ENCODE assay signal across 8 cellular contexts in the genomic region with DNA sequence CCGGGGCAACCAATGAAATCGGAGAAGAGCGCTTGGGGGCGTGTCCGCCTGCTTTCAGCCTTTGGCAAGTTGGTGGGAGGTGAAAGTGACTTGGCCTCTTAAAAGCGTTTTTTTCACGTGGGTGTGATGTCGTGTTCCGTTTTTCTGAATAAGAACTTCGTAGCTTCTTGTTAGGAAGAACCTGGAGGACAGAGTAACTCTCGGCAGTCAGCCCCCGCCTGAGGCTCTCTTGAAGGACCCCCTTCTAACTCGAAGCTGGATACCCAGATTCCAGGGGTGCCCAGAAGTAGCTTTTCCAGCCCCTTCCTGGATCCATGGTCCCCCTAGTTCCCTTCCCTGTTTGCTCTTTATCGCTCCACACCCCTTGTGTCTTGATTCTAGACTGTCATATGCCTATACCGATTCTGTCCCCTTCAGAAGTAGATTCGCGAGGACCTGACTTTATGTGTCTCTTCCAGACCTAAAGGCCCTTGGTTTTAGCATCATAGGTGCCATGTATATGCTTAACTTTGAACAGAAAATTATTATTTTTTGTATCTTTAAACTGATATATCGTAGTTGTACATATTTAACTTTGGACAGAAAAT.
DNase-seq lines count a peak whose midpoint lies in the region; ATAC-seq lines count a peak whose summit lies in the region.

No MANE protein-coding gene starts in this region.

- no peaks in the 10 kb centered on the region for H3K36me3 ChIP-seq in adipocyte (ENCODE audit: control insufficient read depth, insufficient read depth, low read length, severe bottlenecking)
- H3K36me3 ChIP-seq in subcutaneous abdominal adipose tissue (ENCODE audit: control insufficient read depth in 5 of 5, insufficient read depth in 5 of 5, low read length in 5 of 5): no peaks in the 10 kb centered on the region

- H3K27me3 ChIP-seq in adipocyte (replicated peaks; ENCODE audit: control insufficient read depth, insufficient read depth, low read length): no peaks in the 10 kb centered on the region
- no peaks in the 10 kb centered on the region for H3K27me3 ChIP-seq in subcutaneous abdominal adipose tissue (ENCODE audit: control insufficient read depth in 5 of 5, insufficient read depth in 4 of 5, low read length in 5 of 5)

- no peaks in the 10 kb centered on the region for H3K9me3 Mint-ChIP-seq in activated naive CD4-positive, alpha-beta T cell treated with anti-CD3 and anti-CD28 coated beads, Interleukin-2, amount 10 ng/mL, durations not matched to agents 7 days and 5 days

- H3K4me3 ChIP-seq in adipocyte (ENCODE audit: low read length) (peak overlapping the region; percentile 83), subcutaneous abdominal adipose tissue (ENCODE audit: low read depth in 1 of 5, low read length in 5 of 5) (peak overlapping the region; percentile 53 to 80 (median 75))

- H3K4me1 Mint-ChIP-seq in activated naive CD4-positive, alpha-beta T cell treated with anti-CD3 and anti-CD28 coated beads, Interleukin-2, amount 10 ng/mL, durations not matched to agents 7 days and 5 days: peaks cover 47% of the 10 kb centered on the region

- peaks cover 23% of the 10 kb centered on the region for H3K36me3 Mint-ChIP-seq in activated naive CD4-positive, alpha-beta T cell treated with anti-CD3 and anti-CD28 coated beads, Interleukin-2, amount 10 ng/mL, durations not matched to agents 7 days and 5 days

- H3K4me1 ChIP-seq in adipocyte (ENCODE audit: control insufficient read depth, insufficient read depth, low read length): peaks cover 32% of the 10 kb centered on the region
- H3K4me1 ChIP-seq in subcutaneous abdominal adipose tissue (ENCODE audit: control insufficient read depth in 5 of 5, insufficient read depth in 5 of 5, low read length in 5 of 5): peaks cover 9 to 40% (median 39%) of the 10 kb centered on the region in 5 donors

- DNase-seq in activated naive CD4-positive, alpha-beta T cell treated with anti-CD3 and anti-CD28 coated beads, Interleukin-2, amount 10 ng/mL, durations not matched to agents 7 days and 5 days: no peak
- DNase-seq in activated naive CD4-positive, alpha-beta T cell (lab: John Stamatoyannopoulos, UW): no peak
- DNase-seq in adipocyte (ENCODE audit: low read depth) (no peak), iPS-NIHi7 (ENCODE audit: extremely low spot score) (peak; percentile 11)
- no peak for DNase-seq in stimulated activated CD4-positive, alpha-beta T cell treated with anti-CD3 and anti-CD28 coated beads, Interleukin-2, amount 100 ng/mL, for 48 hours

- peak overlapping the region; percentile 95 for H3K27ac Mint-ChIP-seq in activated naive CD4-positive, alpha-beta T cell treated with anti-CD3 and anti-CD28 coated beads, Interleukin-2, amount 10 ng/mL, durations not matched to agents 7 days and 5 days

- CTCF ChIA-PET in activated naive CD4-positive, alpha-beta T cell treated with anti-CD3 and anti-CD28 coated beads, Interleukin-2, amount 10 ng/mL, durations not matched to agents 7 days and 5 days (lab: Charles Lee): interaction anchor here (1.5 kb wide), 1 partner anchor 56 kb away, joined by 4 read pairs; no protein-coding TSS in a partner anchor

- H3K9me3 ChIP-seq in adipocyte (ENCODE audit: control insufficient read depth, low read length): no peaks in the 10 kb centered on the region
- H3K9me3 ChIP-seq in subcutaneous abdominal adipose tissue (ENCODE audit: control insufficient read depth in 5 of 5, low read length in 5 of 5): no peaks in the 10 kb centered on the region

- H3K27ac ChIP-seq in subcutaneous abdominal adipose tissue (ENCODE audit: low read depth, low read length): peak overlapping the region; percentile 99

- no peaks in the 10 kb centered on the region for H3K27me3 Mint-ChIP-seq in activated naive CD4-positive, alpha-beta T cell treated with anti-CD3 and anti-CD28 coated beads, Interleukin-2, amount 10 ng/mL, durations not matched to agents 7 days and 5 days

- H3K9ac ChIP-seq in adipocyte (ENCODE audit: low read length): peak overlapping the region; percentile 84
- peak overlapping the region; percentile 75 to 93 (median 83) for H3K9ac ChIP-seq in subcutaneous abdominal adipose tissue (ENCODE audit: low read length in 5 of 5)

- ATAC-seq in HG03108 (IDR thresholded peaks at IDR 0.05; ENCODE audit: unreplicated experiment): no peak
- no peak for ATAC-seq in GM18519 (IDR thresholded peaks at IDR 0.05; ENCODE audit: low FRiP score, unreplicated experiment)

- peak overlapping the region; percentile 91 for H3K4me3 Mint-ChIP-seq in activated naive CD4-positive, alpha-beta T cell treated with anti-CD3 and anti-CD28 coated beads, Interleukin-2, amount 10 ng/mL, durations not matched to agents 7 days and 5 days
